In genomic region chr2:55017880-55018279, GRCh38 we compare ENCODE assay signal across 1 cellular context.
TF ChIP-seq lines count a peak whose summit lies in the region.

No MANE protein-coding gene starts in this region.

TF ChIP-seq in H1, 55 proteins besides CTCF, POLR2A, EP300 and RAD21:
- no peak for TF ChIP-seq RNF2 (IDR thresholded peaks at IDR 0.05; ENCODE audit: borderline replicate concordance, low read depth, low read length, missing control alignments, poor library complexity, severe bottlenecking)
- TF ChIP-seq SIN3A (conservative IDR thresholded peaks at IDR 0.05 in 1 of 2, IDR thresholded peaks at IDR 0.05 in 1 of 2; ENCODE audit: low read depth in 1 of 2, low read length in 2 of 2) = no peak
- TF ChIP-seq CHD2 (IDR thresholded peaks at IDR 0.05; ENCODE audit: low read length) = no peak
- TF ChIP-seq PHF8 (conservative IDR thresholded peaks at IDR 0.05; ENCODE audit: low read depth, low read length) = no peak
- TF ChIP-seq BCL11A (IDR thresholded peaks at IDR 0.05; ENCODE audit: low read depth in 2 of 2, low read length in 2 of 2) = no peak
- no peak for TF ChIP-seq CHD7 (IDR thresholded peaks at IDR 0.05; ENCODE audit: insufficient replicate concordance, low read length)
- no peak for TF ChIP-seq FOSL1 (IDR thresholded peaks at IDR 0.05; ENCODE audit: insufficient read depth, low read depth, low read length)
- TF ChIP-seq, protein P1, sequence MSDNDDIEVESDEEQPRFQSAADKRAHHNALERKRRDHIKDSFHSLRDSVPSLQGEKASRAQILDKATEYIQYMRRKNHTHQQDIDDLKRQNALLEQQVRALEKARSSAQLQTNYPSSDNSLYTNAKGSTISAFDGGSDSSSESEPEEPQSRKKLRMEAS (IDR thresholded peaks at IDR 0.05) = no peak
- TF ChIP-seq SIX5 (IDR thresholded peaks at IDR 0.05; ENCODE audit: low read depth, low read length) = no peak
- no peak for TF ChIP-seq NANOG (IDR thresholded peaks at IDR 0.05; ENCODE audit: insufficient read depth, low read depth, low read length, poor library complexity, severe bottlenecking)
- no peak for TF ChIP-seq SP4 (IDR thresholded peaks at IDR 0.05; ENCODE audit: low read length)
- TF ChIP-seq RFX5 (IDR thresholded peaks at IDR 0.05; ENCODE audit: borderline replicate concordance, low read depth, low read length) = no peak
- TF ChIP-seq JUND (IDR thresholded peaks at IDR 0.05; ENCODE audit: low read length) = no peak
- no peak for TF ChIP-seq RXRA (IDR thresholded peaks at IDR 0.05; ENCODE audit: insufficient read depth, low read depth, low read length)
- TF ChIP-seq KDM4A (IDR thresholded peaks at IDR 0.05; ENCODE audit: low read depth, low read length, severe bottlenecking) = no peak
- TF ChIP-seq CBX8 (IDR thresholded peaks at IDR 0.05; ENCODE audit: borderline replicate concordance, low read depth, low read length) = no peak
- no peak for TF ChIP-seq GTF2F1 (IDR thresholded peaks at IDR 0.05; ENCODE audit: borderline replicate concordance, low read depth, low read length)
- TF ChIP-seq TAF7 (optimal IDR thresholded peaks at IDR 0.05; ENCODE audit: borderline replicate concordance, low read depth, low read length) = no peak
- no peak for TF ChIP-seq BACH1 (IDR thresholded peaks at IDR 0.05; ENCODE audit: low read length)
- TF ChIP-seq KDM5A (IDR thresholded peaks at IDR 0.05; ENCODE audit: low read length) = no peak
